Comparison of ENCODE assay signal across 1 cellular context in the genomic region with DNA sequence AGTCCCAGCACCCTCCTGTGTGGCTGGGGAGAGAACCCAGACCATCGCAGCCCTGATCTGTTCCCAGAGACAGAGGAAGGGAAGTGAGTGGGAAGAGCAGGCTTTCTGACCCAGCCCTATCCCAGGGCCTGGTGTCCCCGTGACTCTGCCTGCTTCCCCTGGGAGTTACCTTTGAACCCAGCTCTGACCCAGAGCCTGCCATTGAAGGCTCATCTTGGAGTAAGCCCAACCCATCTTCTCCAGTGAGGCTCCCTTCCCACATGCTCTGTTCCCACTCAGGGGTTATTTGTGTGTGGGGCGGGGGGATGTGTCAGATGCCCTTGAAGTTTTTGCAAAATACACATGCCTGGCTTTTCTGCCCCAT.
TF ChIP-seq lines count a peak whose summit lies in the region.

No MANE protein-coding gene starts in this region.

TF ChIP-seq in HepG2, 621 proteins besides CTCF, POLR2A, EP300 and RAD21 (continues in another document):
- TF ChIP-seq NR2C2 (CRISPR knock-in tag; IDR thresholded peaks at IDR 0.05; ENCODE audit: borderline replicate concordance) (peak; percentile 71), ZNF644 (CRISPR knock-in tag; IDR thresholded peaks at IDR 0.05; ENCODE audit: low read depth) (0 out of 2 replicates have a peak, but pooled peaks have one; percentile 33), HDAC1 (CRISPR knock-in tag; IDR thresholded peaks at IDR 0.05) (0 out of 2 replicates have a peak, but pooled peaks have one; percentile 25), GABPB1 (CRISPR knock-in tag; IDR thresholded peaks at IDR 0.05) (no peak), REL (CRISPR knock-in tag; conservative IDR thresholded peaks at IDR 0.05) (no peak), PHF21A (CRISPR knock-in tag; IDR thresholded peaks at IDR 0.05) (0 out of 2 replicates have a peak, but pooled peaks have one; percentile 21), ZNF75D (CRISPR knock-in tag; IDR thresholded peaks at IDR 0.05; ENCODE audit: borderline replicate concordance) (no peak), ZNF343 (CRISPR knock-in tag; IDR thresholded peaks at IDR 0.05) (0 out of 2 replicates have a peak, but pooled peaks have one; percentile 19), ZSCAN20 (CRISPR knock-in tag; IDR thresholded peaks at IDR 0.05; ENCODE audit: borderline replicate concordance) (no peak), HMG20B (CRISPR knock-in tag; conservative IDR thresholded peaks at IDR 0.05) (no peak), TP53 (CRISPR knock-in tag; conservative IDR thresholded peaks at IDR 0.05) (no peak), ZNF263 (CRISPR knock-in tag; IDR thresholded peaks at IDR 0.05) (0 out of 2 replicates have a peak, but pooled peaks have one; percentile 17), ZNF672 (CRISPR knock-in tag; IDR thresholded peaks at IDR 0.05) (no peak), RFXAP (CRISPR knock-in tag; IDR thresholded peaks at IDR 0.05; ENCODE audit: borderline replicate concordance) (no peak), HNF4G (IDR thresholded peaks at IDR 0.05; ENCODE audit: borderline replicate concordance, low read depth, low read length) (peak; percentile 54), HNF4G (CRISPR knock-in tag; IDR thresholded peaks at IDR 0.05; ENCODE audit: borderline replicate concordance, low read depth) (peak; percentile 21; the same call in 1 of the 2 replicates), ZFX (CRISPR knock-in tag; IDR thresholded peaks at IDR 0.05; ENCODE audit: low read depth) (peak; percentile 46; the same call in 1 of the 2 replicates), U2AF1 (optimal IDR thresholded peaks at IDR 0.05; ENCODE audit: low read depth, low read length) (no peak), POLR2AphosphoS5 (IDR thresholded peaks at IDR 0.05; ENCODE audit: low read depth, low read length) (0 out of 2 replicates have a peak, but pooled peaks have one; percentile 22), HOXA7 (CRISPR knock-in tag; IDR thresholded peaks at IDR 0.05) (no peak), ZSCAN25 (CRISPR knock-in tag; IDR thresholded peaks at IDR 0.05) (no peak), SIN3A (IDR thresholded peaks at IDR 0.05; ENCODE audit: borderline replicate concordance, low read depth, low read length) (no peak), PCBP2 (optimal IDR thresholded peaks at IDR 0.05; ENCODE audit: low read depth, low read length, poor library complexity, severe bottlenecking) (no peak), TCF12 (IDR thresholded peaks at IDR 0.05) (no peak), TCF12 (CRISPR knock-in tag; IDR thresholded peaks at IDR 0.05) (no peak), ZFY (CRISPR knock-in tag; IDR thresholded peaks at IDR 0.05) (0 out of 2 replicates have a peak, but pooled peaks have one; percentile 33), ISL2 (CRISPR knock-in tag; IDR thresholded peaks at IDR 0.05) (0 out of 2 replicates have a peak, but pooled peaks have one; percentile 16)
- TF ChIP-seq, protein P1, sequence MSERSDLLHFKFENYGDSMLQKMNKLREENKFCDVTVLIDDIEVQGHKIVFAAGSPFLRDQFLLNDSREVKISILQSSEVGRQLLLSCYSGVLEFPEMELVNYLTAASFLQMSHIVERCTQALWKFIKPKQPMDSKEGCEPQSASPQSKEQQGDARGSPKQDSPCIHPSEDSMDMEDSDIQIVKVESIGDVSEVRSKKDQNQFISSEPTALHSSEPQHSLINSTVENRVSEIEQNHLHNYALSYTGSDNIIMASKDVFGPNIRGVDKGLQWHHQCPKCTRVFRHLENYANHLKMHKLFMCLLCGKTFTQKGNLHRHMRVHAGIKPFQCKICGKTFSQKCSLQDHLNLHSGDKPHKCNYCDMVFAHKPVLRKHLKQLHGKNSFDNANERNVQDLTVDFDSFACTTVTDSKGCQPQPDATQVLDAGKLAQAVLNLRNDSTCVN (CRISPR knock-in tag; IDR thresholded peaks at IDR 0.05; ENCODE audit: borderline replicate concordance): no peak
- TF ChIP-seq, protein P2, sequence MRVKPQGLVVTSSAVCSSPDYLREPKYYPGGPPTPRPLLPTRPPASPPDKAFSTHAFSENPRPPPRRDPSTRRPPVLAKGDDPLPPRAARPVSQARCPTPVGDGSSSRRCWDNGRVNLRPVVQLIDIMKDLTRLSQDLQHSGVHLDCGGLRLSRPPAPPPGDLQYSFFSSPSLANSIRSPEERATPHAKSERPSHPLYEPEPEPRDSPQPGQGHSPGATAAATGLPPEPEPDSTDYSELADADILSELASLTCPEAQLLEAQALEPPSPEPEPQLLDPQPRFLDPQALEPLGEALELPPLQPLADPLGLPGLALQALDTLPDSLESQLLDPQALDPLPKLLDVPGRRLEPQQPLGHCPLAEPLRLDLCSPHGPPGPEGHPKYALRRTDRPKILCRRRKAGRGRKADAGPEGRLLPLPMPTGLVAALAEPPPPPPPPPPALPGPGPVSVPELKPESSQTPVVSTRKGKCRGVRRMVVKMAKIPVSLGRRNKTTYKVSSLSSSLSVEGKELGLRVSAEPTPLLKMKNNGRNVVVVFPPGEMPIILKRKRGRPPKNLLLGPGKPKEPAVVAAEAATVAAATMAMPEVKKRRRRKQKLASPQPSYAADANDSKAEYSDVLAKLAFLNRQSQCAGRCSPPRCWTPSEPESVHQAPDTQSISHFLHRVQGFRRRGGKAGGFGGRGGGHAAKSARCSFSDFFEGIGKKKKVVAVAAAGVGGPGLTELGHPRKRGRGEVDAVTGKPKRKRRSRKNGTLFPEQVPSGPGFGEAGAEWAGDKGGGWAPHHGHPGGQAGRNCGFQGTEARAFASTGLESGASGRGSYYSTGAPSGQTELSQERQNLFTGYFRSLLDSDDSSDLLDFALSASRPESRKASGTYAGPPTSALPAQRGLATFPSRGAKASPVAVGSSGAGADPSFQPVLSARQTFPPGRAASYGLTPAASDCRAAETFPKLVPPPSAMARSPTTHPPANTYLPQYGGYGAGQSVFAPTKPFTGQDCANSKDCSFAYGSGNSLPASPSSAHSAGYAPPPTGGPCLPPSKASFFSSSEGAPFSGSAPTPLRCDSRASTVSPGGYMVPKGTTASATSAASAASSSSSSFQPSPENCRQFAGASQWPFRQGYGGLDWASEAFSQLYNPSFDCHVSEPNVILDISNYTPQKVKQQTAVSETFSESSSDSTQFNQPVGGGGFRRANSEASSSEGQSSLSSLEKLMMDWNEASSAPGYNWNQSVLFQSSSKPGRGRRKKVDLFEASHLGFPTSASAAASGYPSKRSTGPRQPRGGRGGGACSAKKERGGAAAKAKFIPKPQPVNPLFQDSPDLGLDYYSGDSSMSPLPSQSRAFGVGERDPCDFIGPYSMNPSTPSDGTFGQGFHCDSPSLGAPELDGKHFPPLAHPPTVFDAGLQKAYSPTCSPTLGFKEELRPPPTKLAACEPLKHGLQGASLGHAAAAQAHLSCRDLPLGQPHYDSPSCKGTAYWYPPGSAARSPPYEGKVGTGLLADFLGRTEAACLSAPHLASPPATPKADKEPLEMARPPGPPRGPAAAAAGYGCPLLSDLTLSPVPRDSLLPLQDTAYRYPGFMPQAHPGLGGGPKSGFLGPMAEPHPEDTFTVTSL (CRISPR knock-in tag; IDR thresholded peaks at IDR 0.05; ENCODE audit: borderline replicate concordance): 0 out of 2 replicates have a peak, but pooled peaks have one; percentile 22
- TF ChIP-seq, protein P3, sequence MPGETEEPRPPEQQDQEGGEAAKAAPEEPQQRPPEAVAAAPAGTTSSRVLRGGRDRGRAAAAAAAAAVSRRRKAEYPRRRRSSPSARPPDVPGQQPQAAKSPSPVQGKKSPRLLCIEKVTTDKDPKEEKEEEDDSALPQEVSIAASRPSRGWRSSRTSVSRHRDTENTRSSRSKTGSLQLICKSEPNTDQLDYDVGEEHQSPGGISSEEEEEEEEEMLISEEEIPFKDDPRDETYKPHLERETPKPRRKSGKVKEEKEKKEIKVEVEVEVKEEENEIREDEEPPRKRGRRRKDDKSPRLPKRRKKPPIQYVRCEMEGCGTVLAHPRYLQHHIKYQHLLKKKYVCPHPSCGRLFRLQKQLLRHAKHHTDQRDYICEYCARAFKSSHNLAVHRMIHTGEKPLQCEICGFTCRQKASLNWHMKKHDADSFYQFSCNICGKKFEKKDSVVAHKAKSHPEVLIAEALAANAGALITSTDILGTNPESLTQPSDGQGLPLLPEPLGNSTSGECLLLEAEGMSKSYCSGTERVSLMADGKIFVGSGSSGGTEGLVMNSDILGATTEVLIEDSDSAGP (CRISPR knock-in tag; IDR thresholded peaks at IDR 0.05; ENCODE audit: borderline replicate concordance): peak; percentile 42; the same call in 1 of the 2 replicates
- TF ChIP-seq, protein P4, sequence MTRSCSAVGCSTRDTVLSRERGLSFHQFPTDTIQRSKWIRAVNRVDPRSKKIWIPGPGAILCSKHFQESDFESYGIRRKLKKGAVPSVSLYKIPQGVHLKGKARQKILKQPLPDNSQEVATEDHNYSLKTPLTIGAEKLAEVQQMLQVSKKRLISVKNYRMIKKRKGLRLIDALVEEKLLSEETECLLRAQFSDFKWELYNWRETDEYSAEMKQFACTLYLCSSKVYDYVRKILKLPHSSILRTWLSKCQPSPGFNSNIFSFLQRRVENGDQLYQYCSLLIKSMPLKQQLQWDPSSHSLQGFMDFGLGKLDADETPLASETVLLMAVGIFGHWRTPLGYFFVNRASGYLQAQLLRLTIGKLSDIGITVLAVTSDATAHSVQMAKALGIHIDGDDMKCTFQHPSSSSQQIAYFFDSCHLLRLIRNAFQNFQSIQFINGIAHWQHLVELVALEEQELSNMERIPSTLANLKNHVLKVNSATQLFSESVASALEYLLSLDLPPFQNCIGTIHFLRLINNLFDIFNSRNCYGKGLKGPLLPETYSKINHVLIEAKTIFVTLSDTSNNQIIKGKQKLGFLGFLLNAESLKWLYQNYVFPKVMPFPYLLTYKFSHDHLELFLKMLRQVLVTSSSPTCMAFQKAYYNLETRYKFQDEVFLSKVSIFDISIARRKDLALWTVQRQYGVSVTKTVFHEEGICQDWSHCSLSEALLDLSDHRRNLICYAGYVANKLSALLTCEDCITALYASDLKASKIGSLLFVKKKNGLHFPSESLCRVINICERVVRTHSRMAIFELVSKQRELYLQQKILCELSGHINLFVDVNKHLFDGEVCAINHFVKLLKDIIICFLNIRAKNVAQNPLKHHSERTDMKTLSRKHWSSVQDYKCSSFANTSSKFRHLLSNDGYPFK (CRISPR knock-in tag; IDR thresholded peaks at IDR 0.05; ENCODE audit: borderline replicate concordance): peak; percentile 32; the same call in 1 of the 2 replicates
- TF ChIP-seq, protein P5, sequence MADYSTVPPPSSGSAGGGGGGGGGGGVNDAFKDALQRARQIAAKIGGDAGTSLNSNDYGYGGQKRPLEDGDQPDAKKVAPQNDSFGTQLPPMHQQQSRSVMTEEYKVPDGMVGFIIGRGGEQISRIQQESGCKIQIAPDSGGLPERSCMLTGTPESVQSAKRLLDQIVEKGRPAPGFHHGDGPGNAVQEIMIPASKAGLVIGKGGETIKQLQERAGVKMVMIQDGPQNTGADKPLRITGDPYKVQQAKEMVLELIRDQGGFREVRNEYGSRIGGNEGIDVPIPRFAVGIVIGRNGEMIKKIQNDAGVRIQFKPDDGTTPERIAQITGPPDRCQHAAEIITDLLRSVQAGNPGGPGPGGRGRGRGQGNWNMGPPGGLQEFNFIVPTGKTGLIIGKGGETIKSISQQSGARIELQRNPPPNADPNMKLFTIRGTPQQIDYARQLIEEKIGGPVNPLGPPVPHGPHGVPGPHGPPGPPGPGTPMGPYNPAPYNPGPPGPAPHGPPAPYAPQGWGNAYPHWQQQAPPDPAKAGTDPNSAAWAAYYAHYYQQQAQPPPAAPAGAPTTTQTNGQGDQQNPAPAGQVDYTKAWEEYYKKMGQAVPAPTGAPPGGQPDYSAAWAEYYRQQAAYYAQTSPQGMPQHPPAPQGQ (CRISPR knock-in tag; IDR thresholded peaks at IDR 0.05; ENCODE audit: borderline replicate concordance): no peak
- TF ChIP-seq, protein P6, sequence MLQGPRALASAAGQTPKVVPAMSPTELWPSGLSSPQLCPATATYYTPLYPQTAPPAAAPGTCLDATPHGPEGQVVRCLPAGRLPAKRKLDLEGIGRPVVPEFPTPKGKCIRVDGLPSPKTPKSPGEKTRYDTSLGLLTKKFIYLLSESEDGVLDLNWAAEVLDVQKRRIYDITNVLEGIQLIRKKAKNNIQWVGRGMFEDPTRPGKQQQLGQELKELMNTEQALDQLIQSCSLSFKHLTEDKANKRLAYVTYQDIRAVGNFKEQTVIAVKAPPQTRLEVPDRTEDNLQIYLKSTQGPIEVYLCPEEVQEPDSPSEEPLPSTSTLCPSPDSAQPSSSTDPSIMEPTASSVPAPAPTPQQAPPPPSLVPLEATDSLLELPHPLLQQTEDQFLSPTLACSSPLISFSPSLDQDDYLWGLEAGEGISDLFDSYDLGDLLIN (CRISPR knock-in tag; IDR thresholded peaks at IDR 0.05; ENCODE audit: borderline replicate concordance): no peak
- TF ChIP-seq, protein P7, sequence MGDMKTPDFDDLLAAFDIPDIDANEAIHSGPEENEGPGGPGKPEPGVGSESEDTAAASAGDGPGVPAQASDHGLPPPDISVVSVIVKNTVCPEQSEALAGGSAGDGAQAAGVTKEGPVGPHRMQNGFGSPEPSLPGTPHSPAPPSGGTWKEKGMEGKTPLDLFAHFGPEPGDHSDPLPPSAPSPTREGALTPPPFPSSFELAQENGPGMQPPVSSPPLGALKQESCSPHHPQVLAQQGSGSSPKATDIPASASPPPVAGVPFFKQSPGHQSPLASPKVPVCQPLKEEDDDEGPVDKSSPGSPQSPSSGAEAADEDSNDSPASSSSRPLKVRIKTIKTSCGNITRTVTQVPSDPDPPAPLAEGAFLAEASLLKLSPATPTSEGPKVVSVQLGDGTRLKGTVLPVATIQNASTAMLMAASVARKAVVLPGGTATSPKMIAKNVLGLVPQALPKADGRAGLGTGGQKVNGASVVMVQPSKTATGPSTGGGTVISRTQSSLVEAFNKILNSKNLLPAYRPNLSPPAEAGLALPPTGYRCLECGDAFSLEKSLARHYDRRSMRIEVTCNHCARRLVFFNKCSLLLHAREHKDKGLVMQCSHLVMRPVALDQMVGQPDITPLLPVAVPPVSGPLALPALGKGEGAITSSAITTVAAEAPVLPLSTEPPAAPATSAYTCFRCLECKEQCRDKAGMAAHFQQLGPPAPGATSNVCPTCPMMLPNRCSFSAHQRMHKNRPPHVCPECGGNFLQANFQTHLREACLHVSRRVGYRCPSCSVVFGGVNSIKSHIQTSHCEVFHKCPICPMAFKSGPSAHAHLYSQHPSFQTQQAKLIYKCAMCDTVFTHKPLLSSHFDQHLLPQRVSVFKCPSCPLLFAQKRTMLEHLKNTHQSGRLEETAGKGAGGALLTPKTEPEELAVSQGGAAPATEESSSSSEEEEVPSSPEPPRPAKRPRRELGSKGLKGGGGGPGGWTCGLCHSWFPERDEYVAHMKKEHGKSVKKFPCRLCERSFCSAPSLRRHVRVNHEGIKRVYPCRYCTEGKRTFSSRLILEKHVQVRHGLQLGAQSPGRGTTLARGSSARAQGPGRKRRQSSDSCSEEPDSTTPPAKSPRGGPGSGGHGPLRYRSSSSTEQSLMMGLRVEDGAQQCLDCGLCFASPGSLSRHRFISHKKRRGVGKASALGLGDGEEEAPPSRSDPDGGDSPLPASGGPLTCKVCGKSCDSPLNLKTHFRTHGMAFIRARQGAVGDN (CRISPR knock-in tag; IDR thresholded peaks at IDR 0.05): peak; percentile 46; the same call in 1 of the 2 replicates
- TF ChIP-seq, protein P8, sequence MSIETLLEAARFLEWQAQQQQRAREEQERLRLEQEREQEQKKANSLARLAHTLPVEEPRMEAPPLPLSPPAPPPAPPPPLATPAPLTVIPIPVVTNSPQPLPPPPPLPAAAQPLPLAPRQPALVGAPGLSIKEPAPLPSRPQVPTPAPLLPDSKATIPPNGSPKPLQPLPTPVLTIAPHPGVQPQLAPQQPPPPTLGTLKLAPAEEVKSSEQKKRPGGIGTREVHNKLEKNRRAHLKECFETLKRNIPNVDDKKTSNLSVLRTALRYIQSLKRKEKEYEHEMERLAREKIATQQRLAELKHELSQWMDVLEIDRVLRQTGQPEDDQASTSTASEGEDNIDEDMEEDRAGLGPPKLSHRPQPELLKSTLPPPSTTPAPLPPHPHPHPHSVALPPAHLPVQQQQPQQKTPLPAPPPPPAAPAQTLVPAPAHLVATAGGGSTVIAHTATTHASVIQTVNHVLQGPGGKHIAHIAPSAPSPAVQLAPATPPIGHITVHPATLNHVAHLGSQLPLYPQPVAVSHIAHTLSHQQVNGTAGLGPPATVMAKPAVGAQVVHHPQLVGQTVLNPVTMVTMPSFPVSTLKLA (IDR thresholded peaks at IDR 0.05): no peak
